In genomic region chr11:90476442-90477007, GRCh38 we compare ENCODE assay signal across 8 cellular contexts.
DNase-seq lines count a peak whose midpoint lies in the region; ATAC-seq and TF ChIP-seq lines count a peak whose summit lies in the region.

No MANE protein-coding gene starts in this region.

- H4K20me1 ChIP-seq in PC-3 (ENCODE audit: low read length), result no peaks in the 10 kb centered on the region

- no peaks in the 10 kb centered on the region for H3K9me2 ChIP-seq in PC-3 (replicated peaks; ENCODE audit: low read length)

- H3K9ac ChIP-seq in PC-3 (ENCODE audit: low read length), result no peak overlapping the region

- no peaks in the 10 kb centered on the region for H3K79me2 ChIP-seq in PC-3 (ENCODE audit: low read length)

- H2AFZ ChIP-seq in PC-3 (ENCODE audit: low read length), result no peak overlapping the region

- H3K36me3 ChIP-seq in heart right ventricle, result no peaks in the 10 kb centered on the region
- H3K36me3 ChIP-seq in PC-3 (ENCODE audit: low read depth, low read length), result no peaks in the 10 kb centered on the region
- no peaks in the 10 kb centered on the region for H3K36me3 ChIP-seq in prostate gland

- H3K27me3 ChIP-seq in heart right ventricle, result no peaks in the 10 kb centered on the region
- no peaks in the 10 kb centered on the region for H3K27me3 ChIP-seq in PC-3 (ENCODE audit: low read length)
- H3K27me3 ChIP-seq in prostate gland (replicated peaks; ENCODE audit: insufficient read depth), result no peaks in the 10 kb centered on the region

- no peak for ATAC-seq in heart right ventricle
- no peak for ATAC-seq in left cardiac atrium
- ATAC-seq in HG03280 (IDR thresholded peaks at IDR 0.05; ENCODE audit: unreplicated experiment), result peak; percentile 51
- ATAC-seq in PC-3, result no peak; the same call in 1 of the 2 replicates
- ATAC-seq in omental fat pad (ENCODE audit: low FRiP score), result no peak

- H3F3A ChIP-seq in PC-3 (ENCODE audit: low read length, unreplicated experiment), result no peaks in the 10 kb centered on the region

- H3K4me2 ChIP-seq in PC-3 (ENCODE audit: low read length), result no peak overlapping the region

- H3K27ac ChIP-seq in heart right ventricle (no peak overlapping the region), PC-3 (ENCODE audit: low read length) (no peak overlapping the region), prostate gland (no peak overlapping the region)

- peak in 7 of 9 donors; percentile 40 to 62 (median 51) for TF ChIP-seq CTCF in heart right ventricle (IDR thresholded peaks at IDR 0.05)
- peak; percentile 83 for TF ChIP-seq CTCF in PC-3 (conservative IDR thresholded peaks at IDR 0.05; ENCODE audit: low read depth, low read length)
- peak; percentile 74 for TF ChIP-seq CTCF in epithelial cell of esophagus (IDR thresholded peaks at IDR 0.05; ENCODE audit: insufficient read depth, low read depth, low read length, missing control alignments)
- peak in 3 of 4 experiments; percentile 9 to 41 (median 16) for TF ChIP-seq CTCF in prostate gland (IDR thresholded peaks at IDR 0.05)
- no peak for TF ChIP-seq CTCF in omental fat pad (IDR thresholded peaks at IDR 0.05)

- intact Hi-C loops in heart right ventricle (cut with DNase I) (loop anchor here in 2 of 10 donors (10.0 kb wide), 1 partner anchor 68 kb away; no protein-coding TSS in a partner anchor), left cardiac atrium (cut with DNase I) (loop anchor here in 1 of 2 donors (5.0 kb wide), 1 partner anchor 76 kb away; no protein-coding TSS in a partner anchor), PC-3 (cut with micrococcal nuclease) (no loop called here), prostate gland (cut with DNase I) (no loop called here)

- BruUV-seq in PC-3 (replicated peaks; lab: Mats Ljungman, UMichigan), result no TSS peak

- TF ChIP-seq POLR2A in prostate gland (IDR thresholded peaks at IDR 0.05), result no peak

- H3K4me1 ChIP-seq in heart right ventricle, result no peaks in the 10 kb centered on the region
- no peaks in the 10 kb centered on the region for H3K4me1 ChIP-seq in PC-3 (ENCODE audit: insufficient read depth, low read length)
- no peaks in the 10 kb centered on the region for H3K4me1 ChIP-seq in prostate gland (replicated peaks)

- 41% methylated on average over 2 of the region's 2 CpGs for WGBS in heart right ventricle, 2 donors
- 41% methylated on average over 2 of the region's 2 CpGs for WGBS in prostate gland

- CTCF ChIA-PET in PC-3 (lab: Charles Lee), result no interaction called here

- peaks cover 0 to 7% (median 0%) of the 10 kb centered on the region in 11 donors for H3K9me3 ChIP-seq in heart right ventricle
- no peaks in the 10 kb centered on the region for H3K9me3 ChIP-seq in PC-3 (ENCODE audit: low read length)
- H3K9me3 ChIP-seq in prostate gland, result no peaks in the 10 kb centered on the region

- H3K4me3 ChIP-seq in heart right ventricle, result no peak overlapping the region
- no peak overlapping the region for H3K4me3 ChIP-seq in PC-3 (ENCODE audit: low read length)
- no peak overlapping the region for H3K4me3 ChIP-seq in epithelial cell of esophagus (ENCODE audit: low read length)
- H3K4me3 ChIP-seq in prostate gland, result no peak overlapping the region

- POLR2A ChIA-PET in PC-3 (lab: Charles Lee; ENCODE audit: unreplicated experiment), result no interaction called here

- DNase-seq in heart right ventricle, result peak in 1 of 2 donors; percentile 16
- no peak for DNase-seq in left cardiac atrium
- DNase-seq in PC-3, result peak; percentile 76
- DNase-seq in epithelial cell of esophagus (ENCODE audit: low read depth), result peak; percentile 86
- DNase-seq in prostate gland (ENCODE audit: low spot score), result no peak
- no peak for DNase-seq in omental fat pad (ENCODE audit: low spot score)
- DNase-seq in NCI-H2227 treated with DMSO at 0.1 percent for 48 hours (lab: John Stamatoyannopoulos, UW), result no peak

Comparison
In these comparisons a context has a peak if more than half of its experiments do, and no peak if none do; other contexts are left out.
1. DNase-seq: peak in PC-3 (single experiment) and epithelial cell of esophagus (single experiment); none in left cardiac atrium (single experiment), prostate gland (single experiment), omental fat pad (single experiment) and NCI-H2227 treated with DMSO at 0.1 percent for 48 hours (single experiment).
2. CTCF ChIP-seq: peak in heart right ventricle (7 of 9), PC-3 (single experiment), epithelial cell of esophagus (single experiment) and prostate gland (3 of 4); none in omental fat pad (0 of 3).